ENCODE assay signal across 22 cellular contexts in genomic region chr15:93897377-93897776, GRCh38.
DNase-seq lines count a peak whose midpoint lies in the region; ATAC-seq, FAIRE-seq and TF ChIP-seq lines count a peak whose summit lies in the region.
"Had no signal": no experiment of that assay in that cellular context is flagged by ENCODE, and none has a peak within 500 bp of the region (broad histone marks: within the 10 kb centered on the region; RNA-seq: fewer than 3 reads in every experiment).

No MANE protein-coding gene starts in this region.

- H3F3A ChIP-seq in MM.1S (ENCODE audit: insufficient read depth, low read length), result no peaks in the 10 kb centered on the region

- H3K9me2 ChIP-seq in MM.1S (replicated peaks; ENCODE audit: insufficient read depth, low read length), result no peaks in the 10 kb centered on the region

- H3K27me3 ChIP-seq in BLaER1, result no peaks in the 10 kb centered on the region
- H3K27me3 ChIP-seq in MM.1S (replicated peaks; ENCODE audit: insufficient read depth, low read length), result no peaks in the 10 kb centered on the region
- no peaks in the 10 kb centered on the region for H3K27me3 ChIP-seq in bronchial epithelial cell (ENCODE audit: control insufficient read depth, insufficient read depth, low read length)
- H3K27me3 ChIP-seq in foreskin keratinocyte, result no peaks in the 10 kb centered on the region

- H3K4me2 ChIP-seq in BLaER1 (peak overlapping the region; percentile 17; the same call in 1 of the 2 replicates), MM.1S (ENCODE audit: low read depth, low read length) (no peak overlapping the region)
- H3K4me2 ChIP-seq: A549 had no signal

- H4K20me1 ChIP-seq in BLaER1 (no peaks in the 10 kb centered on the region), MM.1S (ENCODE audit: insufficient read depth, low read length) (no peaks in the 10 kb centered on the region)

- no peaks in the 10 kb centered on the region for H3K9me3 Mint-ChIP-seq in nephron progenitor cell
- H3K9me3 Mint-ChIP-seq: CD8-positive, alpha-beta T cell had no signal

- H3K27ac Mint-ChIP-seq in nephron progenitor cell, result no peak overlapping the region
- H3K27ac Mint-ChIP-seq: CD4-positive, CD25-positive, alpha-beta regulatory T cell; CD8-positive, alpha-beta T cell had no signal

- H3K27ac ChIP-seq in BLaER1 (no peak overlapping the region), MM.1S (ENCODE audit: low read length) (no peak overlapping the region), foreskin keratinocyte (no peak overlapping the region)
- H3K27ac ChIP-seq: A549, C4-2B had no signal

- H3K36me3 Mint-ChIP-seq in nephron progenitor cell (ENCODE audit: low read depth), result no peaks in the 10 kb centered on the region
- H3K36me3 Mint-ChIP-seq: CD4-positive, CD25-positive, alpha-beta regulatory T cell; CD8-positive, alpha-beta T cell had no signal

- H3K9me3 ChIP-seq in BLaER1 (no peaks in the 10 kb centered on the region), MM.1S (replicated peaks; ENCODE audit: insufficient read depth, low read length) (no peaks in the 10 kb centered on the region)
- H3K9me3 ChIP-seq: A549, Caco-2 had no signal

- DNase-seq in MM.1S (peak; percentile 43), bronchial epithelial cell (ENCODE audit: low read depth) (peak; percentile 32), foreskin keratinocyte (peak; percentile 27 to 48), islet precursor cell (no peak), nephron progenitor cell (no peak), GF-D8 (lab: John Stamatoyannopoulos, UW) (no peak)
- DNase-seq: 8988T; ACHN; Caco-2; CD4-positive, CD25-positive, alpha-beta regulatory T cell; CD8-positive, alpha-beta T cell; DMS153; EL; GDM1; GOT3; H7; HCEC 1CT had no signal

- peaks cover 5% of the 10 kb centered on the region for H3K27me3 Mint-ChIP-seq in nephron progenitor cell (ENCODE audit: low read depth, poor library complexity)
- H3K27me3 Mint-ChIP-seq: CD4-positive, CD25-positive, alpha-beta regulatory T cell had no signal

- H3K79me2 ChIP-seq in MM.1S (ENCODE audit: low read length), result no peaks in the 10 kb centered on the region

- H3K4me3 Mint-ChIP-seq in nephron progenitor cell, result no peak overlapping the region
- H3K4me3 Mint-ChIP-seq: CD4-positive, CD25-positive, alpha-beta regulatory T cell; CD8-positive, alpha-beta T cell had no signal

- H3K4me1 ChIP-seq in BLaER1, result peaks cover 6% of the 10 kb centered on the region; the same call in 1 of the 2 replicates
- H3K4me1 ChIP-seq in MM.1S (ENCODE audit: low read length), result no peaks in the 10 kb centered on the region
- H3K4me1 ChIP-seq in foreskin keratinocyte, result peaks cover 7% of the 10 kb centered on the region
- H3K4me1 ChIP-seq: A549, Caco-2 had no signal

- H3K4me1 Mint-ChIP-seq in nephron progenitor cell, result no peaks in the 10 kb centered on the region
- H3K4me1 Mint-ChIP-seq: CD4-positive, CD25-positive, alpha-beta regulatory T cell had no signal

- H2AFZ ChIP-seq in MM.1S (ENCODE audit: low read length), result no peak overlapping the region

- H3K36me3 ChIP-seq in BLaER1, result no peaks in the 10 kb centered on the region
- H3K36me3 ChIP-seq in MM.1S (replicated peaks; ENCODE audit: insufficient read depth, low read length), result no peaks in the 10 kb centered on the region
- no peaks in the 10 kb centered on the region for H3K36me3 ChIP-seq in bronchial epithelial cell (ENCODE audit: control insufficient read depth, insufficient read depth, low read length)

- no peak for FAIRE-seq in bronchial epithelial cell (lab: Jason Lieb, UNC)
- FAIRE-seq: A549, GM12891, GM18507 had no signal

- no peak overlapping the region for H3K4me3 ChIP-seq in BLaER1
- H3K4me3 ChIP-seq in MM.1S (ENCODE audit: low read length), result no peak overlapping the region
- no peak overlapping the region for H3K4me3 ChIP-seq in bronchial epithelial cell (ENCODE audit: low read depth, low read length)
- H3K4me3 ChIP-seq: A549 had no signal

- peak overlapping the region; percentile 24; the same call in 1 of the 2 replicates for H3K9ac ChIP-seq in BLaER1
- H3K9ac ChIP-seq in MM.1S (ENCODE audit: low read length), result no peak overlapping the region

- peak; percentile 37 for ATAC-seq in foreskin keratinocyte
- ATAC-seq: A549; CD8-positive, alpha-beta T cell had no signal

- TF ChIP-seq CTCF in MM.1S (IDR thresholded peaks at IDR 0.05; ENCODE audit: low read length), result no peak
- TF ChIP-seq CTCF in bronchial epithelial cell (IDR thresholded peaks at IDR 0.05; ENCODE audit: insufficient read depth, low read length, severe bottlenecking), result no peak
- TF ChIP-seq CTCF in foreskin keratinocyte (conservative IDR thresholded peaks at IDR 0.05), result no peak
- no peak for TF ChIP-seq CTCF in nephron progenitor cell (IDR thresholded peaks at IDR 0.05)

Comparison
In these comparisons a context has a peak if more than half of its experiments do, and no peak if none do; other contexts are left out.
1. DNase-seq: peak in MM.1S (single experiment), bronchial epithelial cell (single experiment) and foreskin keratinocyte (2 of 2); none in islet precursor cell (single experiment), nephron progenitor cell (single experiment) and GF-D8 (single experiment).